ENCODE assay signal across 8 cellular contexts in the genomic region with DNA sequence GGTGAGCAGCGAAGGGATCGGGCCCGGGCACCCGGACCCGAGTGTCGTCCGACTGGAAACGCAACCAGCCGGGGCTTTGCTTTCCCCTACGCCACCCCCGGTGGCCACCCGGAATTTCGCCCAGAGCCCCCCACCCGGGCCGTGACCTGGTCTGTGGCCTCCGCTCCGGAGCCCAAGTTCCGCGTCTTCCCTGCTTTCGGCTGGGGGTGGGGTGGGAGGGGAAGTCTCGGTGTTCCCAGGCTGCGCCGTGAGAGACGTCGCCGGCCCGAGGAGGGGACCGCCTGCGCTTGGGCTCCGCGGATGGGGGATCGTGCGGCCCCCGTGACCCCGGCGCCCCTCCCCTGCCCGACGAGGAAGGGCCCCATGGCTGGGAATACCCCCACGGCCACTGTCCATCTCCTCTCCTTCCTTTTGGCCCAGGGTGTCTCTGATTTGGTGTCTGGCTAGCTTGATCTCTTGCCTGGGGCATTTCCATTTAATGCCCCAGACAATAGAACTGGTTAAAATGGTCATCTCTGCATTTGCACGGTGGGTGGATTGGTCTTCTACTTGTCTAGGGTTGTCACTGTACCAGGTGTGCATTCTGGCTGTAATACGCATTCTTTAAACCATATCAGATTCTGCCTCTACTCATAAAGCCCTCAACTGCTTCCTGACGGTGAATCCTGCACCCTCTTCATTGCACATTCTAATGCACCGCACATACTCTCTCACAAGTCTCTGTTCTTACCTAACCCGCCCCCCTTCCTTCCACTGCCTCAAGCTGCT. TPM values are rescaled to one million over a fixed set of nuclear protein-coding genes. Genes with fewer than 3 reads are reported as not detected.
DNase-seq lines count a peak whose midpoint lies in the region; ATAC-seq and TF ChIP-seq lines count a peak whose summit lies in the region.

No MANE protein-coding gene starts in this region.

- peak overlapping the region; percentile 93 for H3K27ac ChIP-seq in A673 (ENCODE audit: low read depth, low read length, poor library complexity, severe bottlenecking)
- H3K27ac ChIP-seq in muscle layer of colon (ENCODE audit: low read depth, low read length) = peak overlapping the region; percentile 66
- peak overlapping the region in 1 of 2 donors; percentile 56 for H3K27ac ChIP-seq in aorta (ENCODE audit: low read depth in 1 of 2, low read length in 2 of 2)

- CTCF ChIA-PET in A673 (lab: Charles Lee) (interaction anchor here (0.6 to 3.3 kb wide), 2 partner anchors 174 to 249 kb away, joined by 5 to 17 read pairs; no protein-coding TSS in a partner anchor), GM10248 (lab: Yijun Ruan, JAX) (interaction anchor here (0.9 to 5.5 kb wide), 8 partner anchors 9 to 238 kb away, joined by 3 to 54 read pairs (median 4); no protein-coding TSS in a partner anchor)
- CTCF ChIA-PET in activated CD4-positive, alpha-beta T cell treated with anti-CD3 and anti-CD28 coated beads, Interleukin-2, amount 10 ng/mL, durations not matched to agents 7 days and 5 days (lab: Charles Lee) = interaction anchor here (1.2 to 2.0 kb wide), 4 partner anchors 12 to 176 kb away, joined by 3 to 9 read pairs (median 4); no protein-coding TSS in a partner anchor

- BruUV-seq in A673 (replicated peaks; lab: Mats Ljungman, UMichigan) = no TSS peak

- H3K9me3 Mint-ChIP-seq in activated CD4-positive, alpha-beta T cell treated with anti-CD3 and anti-CD28 coated beads, Interleukin-2, amount 10 ng/mL, durations not matched to agents 7 days and 5 days = no peaks in the 10 kb centered on the region

- H3K27ac Mint-ChIP-seq in activated CD4-positive, alpha-beta T cell treated with anti-CD3 and anti-CD28 coated beads, Interleukin-2, amount 10 ng/mL, durations not matched to agents 7 days and 5 days = peak overlapping the region; percentile 92

- TF ChIP-seq CTCF in A673 (conservative IDR thresholded peaks at IDR 0.05; ENCODE audit: low read depth, low read length) (no peak), GM10248 (IDR thresholded peaks at IDR 0.05; ENCODE audit: control extremely low read depth, extremely low read depth, low read depth, missing control alignments) (no peak), fibroblast of mammary gland (conservative IDR thresholded peaks at IDR 0.05; ENCODE audit: control insufficient read depth, insufficient read depth, low read depth, low read length) (no peak)

- H3K9ac ChIP-seq in muscle layer of colon (ENCODE audit: low read length) = peak overlapping the region; percentile 71

- no peaks in the 10 kb centered on the region for H3K9me3 ChIP-seq in A673 (ENCODE audit: low read depth, low read length, poor library complexity, severe bottlenecking)
- no peaks in the 10 kb centered on the region for H3K9me3 ChIP-seq in muscle layer of colon (ENCODE audit: low read length)
- H3K9me3 ChIP-seq in aorta (ENCODE audit: control insufficient read depth, low read length) = no peaks in the 10 kb centered on the region

- POLR2A ChIA-PET in A673 (lab: Charles Lee; ENCODE audit: low non-redundant PET) (no interaction called here), GM10248 (lab: Yijun Ruan, JAX) (no interaction called here)
- POLR2A ChIA-PET in activated CD4-positive, alpha-beta T cell treated with anti-CD3 and anti-CD28 coated beads, Interleukin-2, amount 10 ng/mL, durations not matched to agents 7 days and 5 days (lab: Charles Lee) = no interaction called here

- peaks cover 2% of the 10 kb centered on the region for H3K36me3 Mint-ChIP-seq in activated CD4-positive, alpha-beta T cell treated with anti-CD3 and anti-CD28 coated beads, Interleukin-2, amount 10 ng/mL, durations not matched to agents 7 days and 5 days (ENCODE audit: low read depth)

- H3K36me3 ChIP-seq in A673 (ENCODE audit: insufficient read depth, low read length, poor library complexity, severe bottlenecking) (no peaks in the 10 kb centered on the region), muscle layer of colon (ENCODE audit: insufficient read depth, low read length) (no peaks in the 10 kb centered on the region), aorta (ENCODE audit: control insufficient read depth in 1 of 2, insufficient read depth in 2 of 2, low read length in 1 of 2) (no peaks in the 10 kb centered on the region)

- peaks cover 45% of the 10 kb centered on the region for H3K4me1 ChIP-seq in A673 (ENCODE audit: insufficient read depth, low read length, poor library complexity, severe bottlenecking)
- H3K4me1 ChIP-seq in muscle layer of colon (ENCODE audit: insufficient read depth, low read length) = peaks cover 27% of the 10 kb centered on the region
- H3K4me1 ChIP-seq in aorta (ENCODE audit: control insufficient read depth in 1 of 2, insufficient read depth in 2 of 2, low read length in 2 of 2) = no peaks in the 10 kb centered on the region

- H3K4me3 ChIP-seq in A673 (ENCODE audit: low read depth, low read length, poor library complexity, severe bottlenecking) (peak overlapping the region; percentile 75), fibroblast of mammary gland (ENCODE audit: control insufficient read depth, low read depth, low read length) (peak overlapping the region; percentile 82), muscle layer of colon (ENCODE audit: low read depth in 1 of 2, low read length in 2 of 2) (peak overlapping the region; percentile 47 to 75), aorta (ENCODE audit: low read length in 2 of 2) (peak overlapping the region; percentile 77 to 89)

- intact Hi-C loops in A673 (cut with micrococcal nuclease; ENCODE audit: unreplicated experiment) = loop anchor here (1.0 to 10.0 kb wide), 4 partner anchors 164 to 682 kb away; a partner anchor contains a TSS
- intact Hi-C loops in aorta (cut with DNase I) = loop anchor here (1.0 to 5.0 kb wide), 3 partner anchors 173 to 239 kb away; no protein-coding TSS in a partner anchor

- peaks cover 29% of the 10 kb centered on the region for H3K4me1 Mint-ChIP-seq in activated CD4-positive, alpha-beta T cell treated with anti-CD3 and anti-CD28 coated beads, Interleukin-2, amount 10 ng/mL, durations not matched to agents 7 days and 5 days

- H3K27me3 ChIP-seq in A673 (replicated peaks; ENCODE audit: insufficient read depth, low read depth, low read length, poor library complexity) = no peaks in the 10 kb centered on the region
- no peaks in the 10 kb centered on the region for H3K27me3 ChIP-seq in muscle layer of colon (ENCODE audit: control insufficient read depth in 1 of 2, insufficient read depth in 2 of 2, low read length in 2 of 2)
- H3K27me3 ChIP-seq in aorta (ENCODE audit: control insufficient read depth in 1 of 2, insufficient read depth in 2 of 2, low read length in 1 of 2) = no peaks in the 10 kb centered on the region

- peak; percentile 61 for ATAC-seq in aorta (ENCODE audit: low FRiP score)

- DNase-seq in A673 (ENCODE audit: low spot score) = peak; percentile 48
- peak; percentile 25 for DNase-seq in GM10248 (ENCODE audit: extremely low spot score)
- peak; percentile 23 for DNase-seq in LHCN-M2 (ENCODE audit: low read depth)
- peak; percentile 27 for DNase-seq in activated CD4-positive, alpha-beta T cell treated with anti-CD3 and anti-CD28 coated beads, Interleukin-2, amount 10 ng/mL, durations not matched to agents 7 days and 5 days
- peak; percentile 52 for DNase-seq in fibroblast of mammary gland (ENCODE audit: low read depth)
- DNase-seq in aorta = peak; percentile 64 to 85
- DNase-seq in DMS114 treated with DMSO at 0.1 percent for 48 hours (lab: John Stamatoyannopoulos, UW; ENCODE audit: unreplicated experiment) = no peak

- peaks cover 2% of the 10 kb centered on the region for H3K27me3 Mint-ChIP-seq in activated CD4-positive, alpha-beta T cell treated with anti-CD3 and anti-CD28 coated beads, Interleukin-2, amount 10 ng/mL, durations not matched to agents 7 days and 5 days

- WGBS in aorta, 2 donors = 1% methylated on average over 34 to 44 of the region's 44 CpGs

- peak overlapping the region; percentile 97 for H3K4me3 Mint-ChIP-seq in activated CD4-positive, alpha-beta T cell treated with anti-CD3 and anti-CD28 coated beads, Interleukin-2, amount 10 ng/mL, durations not matched to agents 7 days and 5 days

RNA-seq across cellular contexts. Expression of a gene that starts 0.8 kb away (rescaled TPM):
- 18.7 and 21.5 TPM in 2 replicates for total RNA-seq in A673 (2021)
- 11.3 and 12.2 TPM in 2 replicates for total RNA-seq in LHCN-M2 (2014; rRNA removed)
- 6.7 TPM for polyA plus RNA-seq in LHCN-M2 (2012)
- total RNA-seq in activated CD4-positive, alpha-beta T cell treated with anti-CD3 and anti-CD28 coated beads, Interleukin-2, amount 10 ng/mL, durations not matched to agents 7 days and 5 days = 1 to 10 TPM; 8.2 to 9.6 TPM
- total RNA-seq in aorta = 10 to 100 TPM; 13.0 to 21.9 TPM
- 1 to 10 TPM; 3.5 to 8.6 TPM for polyA plus RNA-seq in aorta
